6 cellular contexts compared by ENCODE assay signal in genomic region chr3:6622712-6623111, GRCh38.
"Had no signal": no experiment of that assay in that cellular context is flagged by ENCODE, and none has a peak within 500 bp of the region (broad histone marks: within the 10 kb centered on the region; RNA-seq: fewer than 3 reads in every experiment).

No MANE protein-coding gene starts in this region.

- H3K4me3 ChIP-seq: K562 had no signal

- ATAC-seq: HepG2, K562 had no signal

- DNase-seq: IMR-90, KBM-7, KG1 had no signal

- H3K27ac ChIP-seq: HL-60 had no signal
